ENCODE assay signal across 28 cellular contexts in the genomic region with DNA sequence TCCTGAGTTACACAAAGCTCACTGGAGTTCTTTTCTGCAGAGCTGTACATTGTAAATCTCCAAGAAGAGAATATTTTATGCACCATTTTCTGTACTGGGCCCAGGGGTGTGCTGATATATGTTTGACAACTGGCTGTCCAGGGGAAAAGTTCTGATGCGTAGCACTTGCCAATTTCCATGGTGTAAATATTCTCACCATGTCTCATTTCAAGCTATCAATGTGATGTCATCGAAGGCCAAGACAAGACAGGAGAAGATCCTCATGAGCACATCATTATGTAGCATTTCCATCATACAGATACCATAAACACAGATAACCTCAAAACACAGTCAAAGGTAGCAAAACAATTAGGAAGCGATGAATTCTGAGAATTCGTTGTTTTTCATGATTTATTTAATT. TPM values are rescaled to one million over a fixed set of nuclear protein-coding genes. Genes with fewer than 3 reads are reported as not detected.
DNase-seq lines count a peak whose midpoint lies in the region; TF ChIP-seq lines count a peak whose summit lies in the region.
"Had no signal": no experiment of that assay in that cellular context is flagged by ENCODE, and none has a peak within 500 bp of the region (broad histone marks: within the 10 kb centered on the region; RNA-seq: fewer than 3 reads in every experiment).

No MANE protein-coding gene starts in this region.

- CTCF ChIA-PET in HEK293 (lab: Yijun Ruan, JAX) = interaction anchor here (0.7 to 2.2 kb wide), 3 partner anchors 21 to 28 kb away, joined by 3 to 11 read pairs (median 4); no protein-coding TSS in a partner anchor

- no peak overlapping the region for H3K27ac Mint-ChIP-seq in endothelial cell (ENCODE audit: unreplicated experiment)
- H3K27ac Mint-ChIP-seq: CD14-positive monocyte; CD4-positive, alpha-beta memory T cell; CD4-positive, CD25-positive, alpha-beta regulatory T cell; CD8-positive, alpha-beta memory T cell had no signal

- peaks cover 5% of the 10 kb centered on the region; the same call in 1 of the 2 replicates for H3K4me1 ChIP-seq in HEK293 (ENCODE audit: control insufficient read depth, insufficient read depth, low read length)
- peaks cover 5 to 69% (median 14%) of the 10 kb centered on the region in 5 donors for H3K4me1 ChIP-seq in subcutaneous abdominal adipose tissue (ENCODE audit: control insufficient read depth in 5 of 5, insufficient read depth in 5 of 5, low read length in 5 of 5)
- peaks cover 10% of the 10 kb centered on the region; the same call in 1 of the 2 replicates for H3K4me1 ChIP-seq in GM23248 (ENCODE audit: insufficient read depth)
- H3K4me1 ChIP-seq: BE2C, BLaER1 had no signal

- peak overlapping the region; percentile 61 for H3K4me3 Mint-ChIP-seq in endothelial cell (ENCODE audit: unreplicated experiment)
- H3K4me3 Mint-ChIP-seq: CD14-positive monocyte; CD4-positive, alpha-beta memory T cell; CD4-positive, CD25-positive, alpha-beta regulatory T cell; CD8-positive, alpha-beta memory T cell had no signal

- H3K27me3 ChIP-seq in subcutaneous abdominal adipose tissue (ENCODE audit: control insufficient read depth in 5 of 5, insufficient read depth in 4 of 5, low read length in 5 of 5) (no peaks in the 10 kb centered on the region), GM23248 (replicated peaks; ENCODE audit: insufficient read depth) (no peaks in the 10 kb centered on the region; the same call in 1 of the 2 replicates)
- H3K27me3 ChIP-seq: BE2C, BLaER1 had no signal

- DNase-seq in endothelial cell (ENCODE audit: low spot score) (no peak), islet precursor cell (peak; percentile 6), GM23248 (no peak), iPS-NIHi7 (ENCODE audit: extremely low spot score) (no peak)
- DNase-seq in stimulated activated CD4-positive, alpha-beta T cell treated with anti-CD3 and anti-CD28 coated beads, Interleukin-15, amount 100 ng/mL, for 24 hours = no peak
- DNase-seq: 8988T; ACHN; BE2C; C1 segment of cervical spinal cord; CD4-positive, alpha-beta memory T cell; CD4-positive, CD25-positive, alpha-beta regulatory T cell; CD8-positive, alpha-beta memory T cell; COR-L47; DMS 273 treated with DMSO at 0.1 percent for 48 hours; DMS153; DMS53; DMS79; DND-41; EL; GDM1 had no signal

- peaks cover 55% of the 10 kb centered on the region for H3K4me1 Mint-ChIP-seq in endothelial cell (ENCODE audit: unreplicated experiment)
- H3K4me1 Mint-ChIP-seq: CD14-positive monocyte; CD4-positive, CD25-positive, alpha-beta regulatory T cell had no signal

- no peaks in the 10 kb centered on the region for H4K20me1 ChIP-seq in GM23248 (ENCODE audit: insufficient read depth)
- H4K20me1 ChIP-seq: BLaER1 had no signal

- no peaks in the 10 kb centered on the region for H3K36me3 ChIP-seq in HEK293 (ENCODE audit: control insufficient read depth in 2 of 2, insufficient read depth in 1 of 2, low read length in 2 of 2)
- peaks cover 0 to 46% (median 30%) of the 10 kb centered on the region in 5 donors for H3K36me3 ChIP-seq in subcutaneous abdominal adipose tissue (ENCODE audit: control insufficient read depth in 5 of 5, insufficient read depth in 5 of 5, low read length in 5 of 5)
- H3K36me3 ChIP-seq in GM23248 (ENCODE audit: low read depth) = no peaks in the 10 kb centered on the region
- H3K36me3 ChIP-seq: BE2C, BLaER1 had no signal

- POLR2A ChIA-PET in HEK293 (lab: Yijun Ruan, JAX) = no interaction called here

- H3K9ac ChIP-seq in subcutaneous abdominal adipose tissue (ENCODE audit: low read length in 5 of 5) (no peak overlapping the region), GM23248 (no peak overlapping the region)
- H3K9ac ChIP-seq: BLaER1 had no signal

- 83 to 87% methylated on average over 4 of the region's 4 CpGs for WGBS in GM23248 (ENCODE audit: low coverage in 1 of 2, low lambda C conversion rate in 2 of 2, missing lambda C conversion rate in 2 of 2), 2 experiments

- no peak overlapping the region for H3K4me2 ChIP-seq in GM23248 (ENCODE audit: unreplicated experiment)
- H3K4me2 ChIP-seq: BLaER1 had no signal

- H3K27ac ChIP-seq in HEK293 (ENCODE audit: extremely low read depth, low read depth, low read length) = no peak overlapping the region
- H3K27ac ChIP-seq in subcutaneous abdominal adipose tissue (ENCODE audit: low read depth, low read length) = peak overlapping the region; percentile 34
- H3K27ac ChIP-seq in GM23248 = no peak overlapping the region
- H3K27ac ChIP-seq: BLaER1 had no signal

- in situ Hi-C loops in GM23248 (cut with MboI) = no loop called here

- no peaks in the 10 kb centered on the region for H3K9me3 Mint-ChIP-seq in endothelial cell (ENCODE audit: unreplicated experiment)

- H2AFZ ChIP-seq in GM23248 = no peak overlapping the region

- H3K4me3 ChIP-seq in HEK293 (ENCODE audit: low read depth, low read length) (no peak overlapping the region), subcutaneous abdominal adipose tissue (ENCODE audit: low read depth in 1 of 5, low read length in 5 of 5) (no peak overlapping the region), GM23248 (no peak overlapping the region)
- H3K4me3 ChIP-seq: BLaER1 had no signal

- TF ChIP-seq CTCF in HEK293 (tag by site-specific recombination; IDR thresholded peaks at IDR 0.05) (no peak), endothelial cell (IDR thresholded peaks at IDR 0.05; ENCODE audit: unreplicated experiment) (no peak)

- H3K9me2 ChIP-seq in GM23248 (ENCODE audit: insufficient read depth) = no peaks in the 10 kb centered on the region

- no peaks in the 10 kb centered on the region for H3K79me2 ChIP-seq in GM23248 (ENCODE audit: insufficient read depth)

- H3F3A ChIP-seq in GM23248 (ENCODE audit: insufficient read depth) = no peaks in the 10 kb centered on the region

- H3K27me3 Mint-ChIP-seq in endothelial cell (ENCODE audit: unreplicated experiment) = peaks cover 34% of the 10 kb centered on the region

- H3K36me3 Mint-ChIP-seq in endothelial cell (ENCODE audit: low read depth, unreplicated experiment) = peaks cover 67% of the 10 kb centered on the region
- H3K36me3 Mint-ChIP-seq: CD14-positive monocyte; CD4-positive, alpha-beta memory T cell; CD4-positive, CD25-positive, alpha-beta regulatory T cell; CD8-positive, alpha-beta memory T cell had no signal

- H3K9me3 ChIP-seq in HEK293 (ENCODE audit: control insufficient read depth, insufficient read depth, low read depth, low read length) (no peaks in the 10 kb centered on the region), subcutaneous abdominal adipose tissue (ENCODE audit: control insufficient read depth in 5 of 5, low read length in 5 of 5) (no peaks in the 10 kb centered on the region), GM23248 (ENCODE audit: low read depth) (no peaks in the 10 kb centered on the region)
- H3K9me3 ChIP-seq: BE2C, BLaER1 had no signal

TF ChIP-seq in HEK293, 187 proteins besides CTCF, POLR2A, EP300 and RAD21:
- TF ChIP-seq ZSCAN23 (tag by site-specific recombination; IDR thresholded peaks at IDR 0.05) (no peak), ZNF112 (tag by site-specific recombination; IDR thresholded peaks at IDR 0.05) (peak; percentile 93)
TF ChIP-seq in HEK293: peak in this region for 1.

RNA-seq across cellular contexts. Expression of a gene that starts 18.9 kb away (rescaled TPM):
- total RNA-seq in endothelial cell (ENCODE audit: unreplicated experiment) = 1,308 TPM
- not detected in 2 replicates for total RNA-seq in GM23248 (2014; rRNA removed; shearing (Covaris generic))
- polyA plus RNA-seq in GM23248 (2016; fragmentation: Nextera tagmentation; extraction: Ambion mirVana) = not detected in 2 replicates
- total RNA-seq: CD4-positive, alpha-beta memory T cell; CD4-positive, CD25-positive, alpha-beta regulatory T cell; CD8-positive, alpha-beta memory T cell; G401 had no signal
- polyA plus RNA-seq: AG04450; CD4-positive, alpha-beta memory T cell; CD4-positive, CD25-positive, alpha-beta regulatory T cell; CD8-positive, alpha-beta memory T cell had no signal

RNA-seq across cellular contexts. Expression of a gene that starts 41.7 kb away (rescaled TPM):
- 0.49 TPM for total RNA-seq in endothelial cell (ENCODE audit: unreplicated experiment)
- total RNA-seq in GM23248 (2014; rRNA removed; shearing (Covaris generic)) = 0.32 and 1.1 TPM in 2 replicates
- polyA plus RNA-seq in GM23248 (2016; fragmentation: Nextera tagmentation; extraction: Ambion mirVana) = 0.50 and 0.89 TPM in 2 replicates
- total RNA-seq: A673; CD4-positive, alpha-beta memory T cell; CD4-positive, CD25-positive, alpha-beta regulatory T cell; CD8-positive, alpha-beta memory T cell; Daoy; G401 had no signal
- polyA plus RNA-seq: AG04450 had no signal

Comparison
In these comparisons a context has a peak if more than half of its experiments do, and no peak if none do; other contexts are left out.
1. RNA of a gene that starts 18.9 kb away (total RNA-seq): 1,308 TPM in endothelial cell (single experiment); not detected in GM23248; every median in the first group is over 1,000 times any median in the second.